11 cellular contexts compared by ENCODE assay signal in genomic region chr12:70543444-70543843, GRCh38.
DNase-seq lines count a peak whose midpoint lies in the region; FAIRE-seq and TF ChIP-seq lines count a peak whose summit lies in the region.
"Had no signal": no experiment of that assay in that cellular context is flagged by ENCODE, and none has a peak within 500 bp of the region (broad histone marks: within the 10 kb centered on the region; RNA-seq: fewer than 3 reads in every experiment).

No MANE protein-coding gene starts in this region.

- peak overlapping the region; percentile 4 for H3K27ac ChIP-seq in AG04450 (ENCODE audit: low read depth, low read length)

- H3K9me3 Mint-ChIP-seq in CD14-positive monocyte = peaks cover 0 to 2% (median 0%) of the 10 kb centered on the region in 7 donors

- POLR2A ChIA-PET in AG04450 (lab: Yijun Ruan, JAX) = no interaction called here

- no peaks in the 10 kb centered on the region for H3K9me3 ChIP-seq in AG04450 (ENCODE audit: control insufficient read depth, insufficient read depth, low read length)
- H3K9me3 ChIP-seq: Caco-2 had no signal

- H3K27me3 Mint-ChIP-seq in CD14-positive monocyte (ENCODE audit: low read depth in 3 of 3) = peaks cover 1 to 3% (median 3%) of the 10 kb centered on the region in 3 donors

- CTCF ChIA-PET in AG04450 (lab: Charles Lee) = interaction anchor here (0.7 to 1.3 kb wide), 2 partner anchors 642 to 664 kb away, joined by 3 read pairs; no protein-coding TSS in a partner anchor

- peak; percentile 55 for FAIRE-seq in bronchial epithelial cell (lab: Jason Lieb, UNC)

- TF ChIP-seq CTCF in AG04450 (IDR thresholded peaks at IDR 0.05; ENCODE audit: low read depth, low read length) (no peak), bronchial epithelial cell (IDR thresholded peaks at IDR 0.05; ENCODE audit: insufficient read depth, low read length, severe bottlenecking) (no peak), kidney epithelial cell (IDR thresholded peaks at IDR 0.05; ENCODE audit: insufficient read depth, low read length, poor library complexity, severe bottlenecking) (no peak), CD14-positive monocyte (IDR thresholded peaks at IDR 0.05) (no peak)

- no peaks in the 10 kb centered on the region for H3K36me3 ChIP-seq in bronchial epithelial cell (ENCODE audit: control insufficient read depth, insufficient read depth, low read length)
- H3K36me3 ChIP-seq in kidney epithelial cell (ENCODE audit: control insufficient read depth, insufficient read depth, low read length) = no peaks in the 10 kb centered on the region

- no peak overlapping the region for H3K27ac Mint-ChIP-seq in CD14-positive monocyte

- no peaks in the 10 kb centered on the region for H3K4me1 Mint-ChIP-seq in CD14-positive monocyte

- no peaks in the 10 kb centered on the region for H3K27me3 ChIP-seq in AG04450 (ENCODE audit: control insufficient read depth, insufficient read depth, low read length)
- no peaks in the 10 kb centered on the region for H3K27me3 ChIP-seq in bronchial epithelial cell (ENCODE audit: control insufficient read depth, insufficient read depth, low read length)
- no peaks in the 10 kb centered on the region for H3K27me3 ChIP-seq in kidney epithelial cell (ENCODE audit: control insufficient read depth, insufficient read depth, low read length)

- no peaks in the 10 kb centered on the region for H3K36me3 Mint-ChIP-seq in CD14-positive monocyte

- intact Hi-C loops in CD14-positive monocyte (cut with micrococcal nuclease) = no loop called here

- DNase-seq in AG04450 (ENCODE audit: low read depth, low spot score) (peak; percentile 50), HT-29 (ENCODE audit: low spot score) (peak; percentile 37), bronchial epithelial cell (ENCODE audit: low read depth) (peak; percentile 92), kidney epithelial cell (ENCODE audit: low read depth) (peak; percentile 76), CD14-positive monocyte (ENCODE audit: low spot score) (no peak), SKM-1 treated with dmso at 0.1 percent for 144 hours (lab: John Stamatoyannopoulos, UW; ENCODE audit: unreplicated experiment) (no peak), HuH-7 (ENCODE audit: low spot score) (no peak)
- no peak for DNase-seq in central memory CD4-positive, alpha-beta T cell
- DNase-seq: NCI-H2227 treated with DMSO at 0.1 percent for 48 hours; stimulated activated CD4-positive, alpha-beta T cell treated with anti-CD3 and anti-CD28 coated beads, Interleukin-4, amount 100 ng/mL, for 24 hours had no signal

- H3K4me3 Mint-ChIP-seq in CD14-positive monocyte = no peak overlapping the region

- H3K4me3 ChIP-seq in AG04450 (ENCODE audit: low read depth, low read length) = no peak overlapping the region
- no peak overlapping the region for H3K4me3 ChIP-seq in bronchial epithelial cell (ENCODE audit: low read depth, low read length)
- H3K4me3 ChIP-seq in kidney epithelial cell (ENCODE audit: low read depth, low read length) = no peak overlapping the region

Comparison
In these comparisons a context has a peak if more than half of its experiments do, and no peak if none do; other contexts are left out.
1. DNase-seq: peak in AG04450 (single experiment), HT-29 (single experiment), bronchial epithelial cell (single experiment) and kidney epithelial cell (single experiment); none in CD14-positive monocyte (single experiment), SKM-1 treated with dmso at 0.1 percent for 144 hours (single experiment), HuH-7 (single experiment) and central memory CD4-positive, alpha-beta T cell (single experiment).